ENCODE assay signal across 39 cellular contexts in the genomic region with DNA sequence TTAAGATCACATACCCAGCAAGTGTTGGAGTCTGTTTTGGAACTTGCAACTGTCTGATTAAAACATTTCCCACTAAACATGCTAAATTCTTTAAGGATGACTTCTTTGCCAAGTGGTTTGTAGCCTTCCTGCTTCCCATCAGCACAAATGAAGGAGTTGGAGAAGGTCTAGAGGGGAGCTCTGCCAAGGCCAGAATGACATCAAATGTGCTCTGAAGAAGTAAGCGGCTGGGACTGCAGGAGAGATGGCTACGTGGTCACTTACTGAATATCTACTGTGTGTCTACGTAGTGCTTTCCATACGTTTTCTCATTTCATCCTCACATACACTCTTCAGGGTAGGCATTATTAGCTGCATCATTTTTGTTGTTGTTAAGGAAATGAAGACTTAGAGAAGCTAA.
"Had no signal": no experiment of that assay in that cellular context is flagged by ENCODE, and none has a peak within 500 bp of the region (broad histone marks: within the 10 kb centered on the region; RNA-seq: fewer than 3 reads in every experiment).

No MANE protein-coding gene starts in this region.

- H3K9me3 ChIP-seq: breast epithelium, MG63 had no signal

- DNase-seq: activated B cell treated with CpG ODN at 0.5 μM for 24 hours; activated CD4-positive, alpha-beta memory T cell treated with anti-CD3 and anti-CD28 coated beads, Interleukin-2, amount 10 ng/mL, durations not matched to agents 7 days and 5 days; activated CD4-positive, alpha-beta T cell treated with anti-CD3 and anti-CD28 coated beads for 48 hours; activated CD4-positive, CD25-positive, alpha-beta regulatory T cell treated with anti-CD3 and anti-CD28 coated beads, Interleukin-2, amount 50 U/mL, for 72 hours; activated CD8-positive, alpha-beta memory T cell treated with anti-CD3 and anti-CD28 coated beads for 24 hours; activated CD8-positive, alpha-beta memory T cell treated with anti-CD3 and anti-CD28 coated beads, Interleukin-2, amount 10 ng/mL, durations not matched to agents 7 days and 5 days; activated CD8-positive, alpha-beta memory T cell treated with anti-CD3 and anti-CD28 coated beads, Interleukin-2, amount 50 U/mL, for 48 hours; activated effector memory CD4-positive, alpha-beta T cell treated with Interleukin-2 at 50 U/mL for 16 hours; activated naive CD4-positive, alpha-beta T cell treated with anti-CD3 and anti-CD28 coated beads, Interleukin-2, amount 10 ng/mL, durations not matched to agents 7 days and 5 days; activated naive CD8-positive, alpha-beta T cell treated with anti-CD3 and anti-CD28 coated beads, Interleukin-2, amount 50 U/mL, for 24 hours; activated T-cell treated with anti-CD3 and anti-CD28 coated beads, Interleukin-2, amount 50 U/mL, for 48 hours; anterior cingulate cortex; body of pancreas; central memory CD4-positive, alpha-beta T cell; Kasumi-1; KG1; MG63; MV-4-11; NCI-H1092; NCI-H1417; NCI-H146; NCI-H187; NCI-H2029 treated with DMSO at 0.1 percent for 48 hours; NCI-H2107; NCI-H2171; NCI-H510A; NCI-H526; NCI-H748 treated with DMSO at 0.1 percent for 48 hours; NK-92 treated with Interleukin-12 subunit alpha and Interleukin-12 subunit beta, amount 100 ng/mL, for 24 hours; PC-3; SIG-M5; T-cell; T-helper 17 cell; T-helper 9 cell had no signal

- H3K27ac ChIP-seq: body of pancreas, breast epithelium, RWPE1, VCaP had no signal

- ATAC-seq: activated CD8-positive, alpha-beta memory T cell treated with anti-CD3 and anti-CD28 coated beads, Interleukin-2, amount 10 ng/mL, durations not matched to agents 7 days and 5 days; activated naive CD8-positive, alpha-beta T cell treated with anti-CD3 and anti-CD28 coated beads, Interleukin-2, amount 50 U/mL, for 24 hours; body of pancreas; PC-3; Right ventricle myocardium inferior; SK-N-SH treated with all-trans-retinoic acid at 6 μM for 48 hours; T-cell; T-helper 17 cell had no signal

- H3K4me3 ChIP-seq: body of pancreas, breast epithelium, MG63 had no signal

- H3K27me3 ChIP-seq: body of pancreas, MG63 had no signal

- H3K4me1 ChIP-seq: body of pancreas, breast epithelium had no signal

- H3K36me3 ChIP-seq: breast epithelium, MG63 had no signal
